24 cellular contexts compared by ENCODE assay signal in genomic region chr22:43213066-43213465, GRCh38. TPM values are rescaled to one million over a fixed set of nuclear protein-coding genes. Genes with fewer than 3 reads are reported as not detected.
DNase-seq lines count a peak whose midpoint lies in the region; ATAC-seq and TF ChIP-seq lines count a peak whose summit lies in the region.
"Had no signal": no experiment of that assay in that cellular context is flagged by ENCODE, and none has a peak within 500 bp of the region (broad histone marks: within the 10 kb centered on the region; RNA-seq: fewer than 3 reads in every experiment).

No MANE protein-coding gene starts in this region.

- H3K4me1 ChIP-seq in right cardiac atrium (ENCODE audit: control insufficient read depth, insufficient read depth, low read length) (no peaks in the 10 kb centered on the region), left ventricle myocardium inferior (no peaks in the 10 kb centered on the region), Panc1 (ENCODE audit: control insufficient read depth, insufficient read depth, low read length) (no peaks in the 10 kb centered on the region), testis (peaks cover 6% of the 10 kb centered on the region)
- H3K4me1 ChIP-seq in CD8-positive, alpha-beta memory T cell (ENCODE audit: insufficient read depth, low read length), result no peaks in the 10 kb centered on the region
- H3K4me1 ChIP-seq: colonic mucosa, prostate gland, suprapubic skin had no signal

- peaks cover 4 to 9% of the 10 kb centered on the region in 2 donors for H3K27me3 Mint-ChIP-seq in CD8-positive, alpha-beta memory T cell
- H3K27me3 Mint-ChIP-seq: activated CD4-positive, alpha-beta memory T cell treated with anti-CD3 and anti-CD28 coated beads for 36 hours had no signal

- no peaks in the 10 kb centered on the region for H3K36me3 Mint-ChIP-seq in CD8-positive, alpha-beta memory T cell
- H3K36me3 Mint-ChIP-seq: activated CD4-positive, alpha-beta memory T cell treated with anti-CD3 and anti-CD28 coated beads for 36 hours; CD14-positive monocyte; stimulated activated effector memory CD8-positive, alpha-beta T cell treated with anti-CD3 and anti-CD28 coated beads, Interleukin-12 subunit alpha, Interleukin-12 subunit beta, amount 100 ng/mL, for 72 hours had no signal

- DNase-seq in right cardiac atrium (no peak), left ventricle myocardium inferior (no peak), Panc1 (ENCODE audit: low read depth, low spot score) (no peak), iPS-NIHi11 (ENCODE audit: low spot score) (peak; percentile 84), testis (peak; percentile 62)
- no peak for DNase-seq in activated T-cell treated with anti-CD3 and anti-CD28 coated beads, Interleukin-2, amount 50 U/mL, for 48 hours
- no peak for DNase-seq in CD8-positive, alpha-beta memory T cell
- DNase-seq: activated CD4-positive, alpha-beta memory T cell treated with anti-CD3 and anti-CD28 coated beads for 36 hours; activated gamma-delta T cell treated with Interleukin-2 at 50 U/mL for 16 hours; colonic mucosa; DMS153; GDM1; glutamatergic neuron; NCI-H2107; NCI-H524; stimulated activated CD4-positive, alpha-beta T cell treated with anti-CD3 and anti-CD28 coated beads, Interleukin-1b, Interleukin-23, amount 100 ng/mL, for 48 hours; T1000 had no signal

- 23% methylated on average over 10 of the region's 10 CpGs for WGBS in right cardiac atrium
- 42 to 50% methylated on average over 8 to 10 of the region's 10 CpGs for WGBS in testis, 2 donors

- H3K27me3 ChIP-seq in right cardiac atrium (ENCODE audit: control insufficient read depth, insufficient read depth) (no peaks in the 10 kb centered on the region), left ventricle myocardium inferior (ENCODE audit: low read depth) (peaks cover 29% of the 10 kb centered on the region), Panc1 (ENCODE audit: control insufficient read depth, insufficient read depth, low read length) (no peaks in the 10 kb centered on the region), testis (no peaks in the 10 kb centered on the region)
- H3K27me3 ChIP-seq in CD8-positive, alpha-beta memory T cell (ENCODE audit: insufficient read depth, low read length, poor library complexity, severe bottlenecking), result no peaks in the 10 kb centered on the region
- H3K27me3 ChIP-seq: colonic mucosa had no signal

- ATAC-seq in right cardiac atrium (peak; percentile 21 to 25), Panc1 (0 out of 2 replicates have a peak, but pooled peaks have one; percentile 30), HG03039 (IDR thresholded peaks at IDR 0.05; ENCODE audit: unreplicated experiment) (no peak)
- ATAC-seq: stimulated activated effector memory CD8-positive, alpha-beta T cell treated with anti-CD3 and anti-CD28 coated beads, Interleukin-12 subunit alpha, Interleukin-12 subunit beta, amount 100 ng/mL, for 72 hours had no signal

- BruUV-seq in Panc1 (replicated peaks; lab: Mats Ljungman, UMichigan), result no TSS peak

- no peak overlapping the region for H3K4me3 ChIP-seq in right cardiac atrium (ENCODE audit: low read length)
- no peak overlapping the region for H3K4me3 ChIP-seq in left ventricle myocardium inferior
- no peak overlapping the region for H3K4me3 ChIP-seq in Panc1 (ENCODE audit: low read depth in 2 of 2, low read length in 2 of 2)
- H3K4me3 ChIP-seq in testis, result no peak overlapping the region
- H3K4me3 ChIP-seq in CD8-positive, alpha-beta memory T cell (ENCODE audit: low read length), result no peak overlapping the region
- H3K4me3 ChIP-seq: colonic mucosa, prostate gland, skin epidermis, suprapubic skin had no signal

- no peaks in the 10 kb centered on the region for H3K9me3 Mint-ChIP-seq in CD8-positive, alpha-beta memory T cell
- H3K9me3 Mint-ChIP-seq: activated CD4-positive, alpha-beta memory T cell treated with anti-CD3 and anti-CD28 coated beads for 36 hours; CD14-positive monocyte; neural crest cell; stimulated activated effector memory CD8-positive, alpha-beta T cell treated with anti-CD3 and anti-CD28 coated beads, Interleukin-12 subunit alpha, Interleukin-12 subunit beta, amount 100 ng/mL, for 72 hours had no signal

- in situ Hi-C loops in Panc1 (cut with HindIII; ENCODE audit: low pct_unique_long_range_greater_than_20kb, low sequenced_read_pairs), result no loop called here

- H3K4me3 Mint-ChIP-seq in CD8-positive, alpha-beta memory T cell, result no peak overlapping the region
- H3K4me3 Mint-ChIP-seq: activated CD4-positive, alpha-beta memory T cell treated with anti-CD3 and anti-CD28 coated beads for 36 hours; CD14-positive monocyte; neural crest cell; stimulated activated effector memory CD8-positive, alpha-beta T cell treated with anti-CD3 and anti-CD28 coated beads, Interleukin-12 subunit alpha, Interleukin-12 subunit beta, amount 100 ng/mL, for 72 hours had no signal

- intact Hi-C loops in right cardiac atrium (cut with DNase I) (no loop called here), left ventricle myocardium inferior (cut with micrococcal nuclease) (no loop called here), Panc1 (cut with micrococcal nuclease; ENCODE audit: unreplicated experiment) (no loop called here), testis (cut with DNase I; ENCODE audit: low total_unique reads) (no loop called here)

- H3K9me3 ChIP-seq in right cardiac atrium (ENCODE audit: control insufficient read depth, low read length), result no peaks in the 10 kb centered on the region
- no peaks in the 10 kb centered on the region for H3K9me3 ChIP-seq in left ventricle myocardium inferior (replicated peaks)
- H3K9me3 ChIP-seq in Panc1 (ENCODE audit: control insufficient read depth, insufficient read depth, low read depth, low read length), result no peaks in the 10 kb centered on the region
- no peaks in the 10 kb centered on the region for H3K9me3 ChIP-seq in testis
- no peaks in the 10 kb centered on the region for H3K9me3 ChIP-seq in CD8-positive, alpha-beta memory T cell (ENCODE audit: low read length)
- H3K9me3 ChIP-seq: colonic mucosa, prostate gland, suprapubic skin had no signal

- H3K27ac Mint-ChIP-seq in CD8-positive, alpha-beta memory T cell, result no peak overlapping the region
- H3K27ac Mint-ChIP-seq: activated CD4-positive, alpha-beta memory T cell treated with anti-CD3 and anti-CD28 coated beads for 36 hours; CD14-positive monocyte; stimulated activated effector memory CD8-positive, alpha-beta T cell treated with anti-CD3 and anti-CD28 coated beads, Interleukin-12 subunit alpha, Interleukin-12 subunit beta, amount 100 ng/mL, for 72 hours had no signal

- H3K4me1 Mint-ChIP-seq in CD8-positive, alpha-beta memory T cell, result no peaks in the 10 kb centered on the region
- H3K4me1 Mint-ChIP-seq: CD14-positive monocyte; stimulated activated effector memory CD8-positive, alpha-beta T cell treated with anti-CD3 and anti-CD28 coated beads, Interleukin-12 subunit alpha, Interleukin-12 subunit beta, amount 100 ng/mL, for 72 hours had no signal

- no peaks in the 10 kb centered on the region for H3K36me3 ChIP-seq in left ventricle myocardium inferior
- H3K36me3 ChIP-seq in Panc1 (ENCODE audit: control insufficient read depth, insufficient read depth, low read length), result no peaks in the 10 kb centered on the region
- H3K36me3 ChIP-seq in testis (ENCODE audit: low read depth, missing control alignments), result no peaks in the 10 kb centered on the region
- H3K36me3 ChIP-seq in CD8-positive, alpha-beta memory T cell (ENCODE audit: insufficient read depth, low read length), result no peaks in the 10 kb centered on the region
- H3K36me3 ChIP-seq: colonic mucosa, prostate gland, suprapubic skin had no signal

- no peak for TF ChIP-seq POLR2A in testis (IDR thresholded peaks at IDR 0.05)

- no peak for TF ChIP-seq CTCF in left ventricle myocardium inferior (IDR thresholded peaks at IDR 0.05; ENCODE audit: borderline replicate concordance)
- no peak for TF ChIP-seq CTCF in Panc1 (IDR thresholded peaks at IDR 0.05)
- no peak for TF ChIP-seq CTCF in testis (IDR thresholded peaks at IDR 0.05)

- POLR2A ChIA-PET in Panc1 (lab: Charles Lee), result no interaction called here
- POLR2A ChIA-PET in CD8-positive, alpha-beta memory T cell (lab: Charles Lee), result no interaction called here

- CTCF ChIA-PET in Panc1 (lab: Charles Lee), result interaction anchor here (0.9 kb wide), 1 partner anchor 15 kb away, joined by 3 read pairs; no protein-coding TSS in a partner anchor
- CTCF ChIA-PET in CD8-positive, alpha-beta memory T cell (lab: Charles Lee), result no interaction called here

- H3K27ac ChIP-seq in right cardiac atrium (ENCODE audit: low read length) (no peak overlapping the region), left ventricle myocardium inferior (replicated peaks) (no peak overlapping the region), Panc1 (ENCODE audit: low read length) (no peak overlapping the region), testis (no peak overlapping the region)
- H3K27ac ChIP-seq in CD8-positive, alpha-beta memory T cell (ENCODE audit: low read depth, low read length), result no peak overlapping the region
- H3K27ac ChIP-seq: colonic mucosa, prostate gland, skin epidermis, suprapubic skin had no signal

RNA-seq across cellular contexts. Expression of gene TTLL12, which starts 26.1 kb away (rescaled TPM):
- 10 to 100 TPM in 3 of 4 donors, 1 to 10 TPM in 1; 6.9 to 11.0 (median 10.5) TPM for total RNA-seq in right cardiac atrium
- 7.8 TPM for polyA plus RNA-seq in right cardiac atrium
- total RNA-seq in left ventricle myocardium inferior, result 12.6 TPM
- 26.3 TPM for total RNA-seq in Panc1 (2021; ENCODE audit: unreplicated experiment)
- 28.8 TPM for polyA plus RNA-seq in Panc1 (2012; ENCODE audit: insufficient read length)
- total RNA-seq in testis, result 100 to 1,000 TPM; 111 to 175 TPM
- polyA plus RNA-seq in testis (ENCODE audit: insufficient read depth, low read depth, low replicate concordance), result 62.0 TPM
- 100 to 1,000 TPM; 104 to 112 TPM for total RNA-seq in CD8-positive, alpha-beta memory T cell
- polyA plus RNA-seq in CD8-positive, alpha-beta memory T cell, result 30.1 TPM

Comparison
In these comparisons a context has a peak if more than half of its experiments do, and no peak if none do; other contexts are left out.
1. DNase-seq: peak in iPS-NIHi11 (single experiment) and testis (single experiment); none in right cardiac atrium (0 of 3), left ventricle myocardium inferior (single experiment), Panc1 (single experiment), activated T-cell treated with anti-CD3 and anti-CD28 coated beads, Interleukin-2, amount 50 U/mL, for 48 hours (0 of 2) and CD8-positive, alpha-beta memory T cell (0 of 5).